ENCODE assay signal across 22 cellular contexts in the genomic region with DNA sequence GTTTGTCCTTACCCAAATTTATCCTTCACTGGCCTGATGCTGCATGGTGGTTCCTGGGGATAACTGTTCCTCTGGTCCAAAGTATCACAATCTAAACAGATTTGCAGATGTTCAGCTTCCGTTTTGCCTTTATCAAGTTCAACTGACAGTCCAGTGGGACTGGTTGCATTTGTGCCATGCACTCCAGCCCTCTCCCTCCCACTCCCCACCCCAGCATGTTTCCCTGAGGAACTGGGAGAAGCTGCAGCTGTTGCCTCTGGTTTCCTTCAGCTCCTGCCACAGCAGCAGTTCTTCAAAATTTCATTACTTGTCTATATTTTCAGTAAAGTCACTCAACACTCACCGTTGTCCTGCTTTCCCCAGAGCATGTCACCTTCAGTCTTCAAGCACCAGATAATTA.
"Had no signal": no experiment of that assay in that cellular context is flagged by ENCODE, and none has a peak within 500 bp of the region (broad histone marks: within the 10 kb centered on the region; RNA-seq: fewer than 3 reads in every experiment).

No MANE protein-coding gene starts in this region.

- H3K27me3 ChIP-seq: esophagus muscularis mucosa, foreskin keratinocyte, gastroesophageal sphincter, heart left ventricle, neutrophil, pancreas, stomach, thyroid gland had no signal

- H3K36me3 Mint-ChIP-seq: natural killer cell; stimulated activated effector memory CD8-positive, alpha-beta T cell treated with anti-CD3 and anti-CD28 coated beads, Interleukin-12 subunit alpha, Interleukin-12 subunit beta, amount 100 ng/mL, for 72 hours had no signal

- H3K27ac ChIP-seq: coronary artery, esophagus muscularis mucosa, foreskin keratinocyte, gastroesophageal sphincter, heart left ventricle, lower lobe of right lung, neutrophil, pancreas, stomach, thyroid gland had no signal

- H3K4me3 ChIP-seq: coronary artery, esophagus muscularis mucosa, gastroesophageal sphincter, heart left ventricle, lower lobe of right lung, mucosa of descending colon, pancreas, stomach, thyroid gland had no signal

- H3K4me1 ChIP-seq: foreskin keratinocyte, gastroesophageal sphincter, lower lobe of right lung, thyroid gland had no signal

- DNase-seq: dermis blood vessel endothelial cell; effector memory CD4-positive, alpha-beta T cell; foreskin keratinocyte; hippocampal formation; lower lobe of right lung; mucosa of descending colon; natural killer cell; pancreas; stimulated activated CD4-positive, alpha-beta T cell treated with anti-CD3 and anti-CD28 coated beads, Interleukin-2, amount 100 ng/mL, for 24 hours; stimulated activated CD4-positive, alpha-beta T cell treated with anti-CD3 and anti-CD28 coated beads, Interleukin-4, amount 100 ng/mL, for 24 hours; stimulated activated naive CD4-positive, alpha-beta T cell treated with Interleukin-2 at 50 U/mL for 16 hours; stomach; thyroid gland; trophoblast cell had no signal

- ATAC-seq: foreskin keratinocyte; gastroesophageal sphincter; left lobe of liver; lower lobe of right lung; mucosa of descending colon; natural killer cell; pancreas; sciatic nerve; stimulated activated effector memory CD8-positive, alpha-beta T cell treated with anti-CD3 and anti-CD28 coated beads, Interleukin-12 subunit alpha, Interleukin-12 subunit beta, amount 100 ng/mL, for 72 hours had no signal

- H3K36me3 ChIP-seq: esophagus muscularis mucosa, gastroesophageal sphincter, heart left ventricle, lower lobe of right lung, neutrophil, pancreas, stomach, thyroid gland had no signal

- H3K27ac Mint-ChIP-seq: natural killer cell; stimulated activated effector memory CD8-positive, alpha-beta T cell treated with anti-CD3 and anti-CD28 coated beads, Interleukin-12 subunit alpha, Interleukin-12 subunit beta, amount 100 ng/mL, for 72 hours had no signal

- H3K9me3 ChIP-seq: gastroesophageal sphincter, lower lobe of right lung, pancreas, stomach, thyroid gland had no signal
